2 cellular contexts compared by ENCODE assay signal in the genomic region with DNA sequence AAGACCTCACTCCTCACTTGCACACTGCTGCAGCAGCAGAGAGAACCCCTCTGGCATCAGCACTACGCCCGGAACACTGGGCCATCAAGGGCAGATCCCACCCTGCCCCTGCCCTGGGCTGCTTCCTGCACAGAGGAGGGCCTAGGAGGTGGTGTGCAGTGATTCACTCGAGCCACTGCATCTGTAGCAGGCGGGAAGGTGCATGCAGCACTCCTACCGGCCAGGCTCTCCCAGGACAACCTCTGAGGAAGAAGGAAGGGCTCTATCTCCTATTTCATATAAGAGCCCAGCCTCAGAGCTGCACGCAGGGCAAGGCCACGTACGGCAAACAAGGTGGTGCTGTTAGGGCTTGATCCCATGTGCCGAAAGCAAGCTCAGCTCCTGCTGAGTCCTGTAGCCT.
TF ChIP-seq lines count a peak whose summit lies in the region.

No MANE protein-coding gene starts in this region.

TF ChIP-seq in A549, 52 proteins besides CTCF, POLR2A, EP300 and RAD21 (continued from another document):
- TF ChIP-seq, protein P1, sequence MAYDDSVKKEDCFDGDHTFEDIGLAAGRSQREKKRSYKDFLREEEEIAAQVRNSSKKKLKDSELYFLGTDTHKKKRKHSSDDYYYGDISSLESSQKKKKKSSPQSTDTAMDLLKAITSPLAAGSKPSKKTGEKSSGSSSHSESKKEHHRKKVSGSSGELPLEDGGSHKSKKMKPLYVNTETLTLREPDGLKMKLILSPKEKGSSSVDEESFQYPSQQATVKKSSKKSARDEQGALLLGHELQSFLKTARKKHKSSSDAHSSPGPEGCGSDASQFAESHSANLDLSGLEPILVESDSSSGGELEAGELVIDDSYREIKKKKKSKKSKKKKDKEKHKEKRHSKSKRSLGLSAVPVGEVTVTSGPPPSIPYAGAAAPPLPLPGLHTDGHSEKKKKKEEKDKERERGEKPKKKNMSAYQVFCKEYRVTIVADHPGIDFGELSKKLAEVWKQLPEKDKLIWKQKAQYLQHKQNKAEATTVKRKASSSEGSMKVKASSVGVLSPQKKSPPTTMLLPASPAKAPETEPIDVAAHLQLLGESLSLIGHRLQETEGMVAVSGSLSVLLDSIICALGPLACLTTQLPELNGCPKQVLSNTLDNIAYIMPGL (CRISPR knock-in tag; IDR thresholded peaks at IDR 0.05; ENCODE audit: borderline replicate concordance), result no peak
- TF ChIP-seq E2F6 (IDR thresholded peaks at IDR 0.05; ENCODE audit: borderline replicate concordance, low read depth), result no peak
- TF ChIP-seq RFX5 (IDR thresholded peaks at IDR 0.05), result no peak
- no peak for TF ChIP-seq CEBPB (IDR thresholded peaks at IDR 0.05)
- TF ChIP-seq JUN (IDR thresholded peaks at IDR 0.05), result no peak
- TF ChIP-seq CBX8 (IDR thresholded peaks at IDR 0.05), result no peak
- TF ChIP-seq NR3C1 (IDR thresholded peaks at IDR 0.05), result no peak
- no peak for TF ChIP-seq ZSCAN20 (CRISPR knock-in tag; IDR thresholded peaks at IDR 0.05)
- no peak for TF ChIP-seq NPAS2 (CRISPR knock-in tag; IDR thresholded peaks at IDR 0.05; ENCODE audit: borderline replicate concordance)
- no peak for TF ChIP-seq NFE2L2 (conservative IDR thresholded peaks at IDR 0.05; ENCODE audit: low read length)
- no peak for TF ChIP-seq TFCP2L1 (CRISPR knock-in tag; IDR thresholded peaks at IDR 0.05)
- TF ChIP-seq POLR2AphosphoS2 (conservative IDR thresholded peaks at IDR 0.05; ENCODE audit: low read length), result no peak
- TF ChIP-seq RCOR1 (IDR thresholded peaks at IDR 0.05; ENCODE audit: low read depth, low read length), result no peak
- no peak for TF ChIP-seq ZFP36 (IDR thresholded peaks at IDR 0.05; ENCODE audit: borderline replicate concordance, partially characterized antibody)

TF ChIP-seq in GM23338, 12 proteins besides CTCF, POLR2A, EP300 and RAD21 (continued from another document):
- TF ChIP-seq REST (IDR thresholded peaks at IDR 0.05; ENCODE audit: unreplicated experiment), result no peak
- no peak for TF ChIP-seq ZNF114 (CRISPR knock-in tag; IDR thresholded peaks at IDR 0.05)
- no peak for TF ChIP-seq ZNF462 (CRISPR knock-in tag; IDR thresholded peaks at IDR 0.05)
- no peak for TF ChIP-seq STAT1 (IDR thresholded peaks at IDR 0.05; ENCODE audit: unreplicated experiment)
- TF ChIP-seq ZNF331 (CRISPR knock-in tag; IDR thresholded peaks at IDR 0.05; ENCODE audit: low read depth), result no peak
- no peak for TF ChIP-seq POLR2AphosphoS5 (IDR thresholded peaks at IDR 0.05; ENCODE audit: low read depth)
- no peak for TF ChIP-seq CREB1 (CRISPR knock-in tag; IDR thresholded peaks at IDR 0.05; ENCODE audit: low read depth)
- TF ChIP-seq JUNB (IDR thresholded peaks at IDR 0.05; ENCODE audit: unreplicated experiment), result no peak
